In the genomic region with DNA sequence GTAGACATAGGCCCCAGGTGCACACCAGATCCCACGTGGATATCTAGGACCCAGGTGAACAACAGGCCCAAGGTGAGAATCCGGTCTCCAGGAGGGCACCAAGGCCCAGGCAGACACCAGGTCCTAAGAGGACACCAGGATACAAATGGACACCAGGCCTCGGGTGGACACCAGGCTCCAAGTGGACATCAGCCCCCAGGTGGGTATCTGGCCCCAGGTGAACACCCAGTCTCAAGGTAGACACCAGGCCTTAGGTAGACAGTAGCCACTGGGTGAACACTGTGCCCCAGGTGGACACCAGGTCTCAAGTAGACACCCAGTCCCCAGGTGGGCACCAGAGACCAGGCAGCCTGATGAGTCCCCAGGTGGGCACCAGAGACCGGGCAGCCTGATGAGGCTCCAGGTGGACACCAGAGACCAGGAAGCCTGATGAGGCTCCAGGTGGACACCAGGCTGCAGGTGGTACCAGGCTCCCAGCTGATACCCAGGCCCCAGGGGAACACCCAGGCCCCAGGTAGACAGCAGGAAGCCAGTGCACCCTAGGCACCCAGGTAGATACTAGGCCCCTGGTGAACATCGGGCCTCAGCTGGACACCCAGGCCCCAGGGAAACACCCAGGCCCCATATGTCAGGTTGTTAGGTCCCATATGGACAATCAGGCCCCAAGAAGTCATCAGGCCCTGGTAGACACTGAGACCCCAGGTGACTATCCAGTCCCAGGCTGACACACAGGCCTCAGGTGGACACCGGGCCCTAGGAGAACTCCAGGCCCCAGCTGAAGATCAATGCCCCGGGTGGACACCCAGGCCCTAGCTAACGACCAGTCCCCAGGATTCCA, we compare ENCODE assay signal across 25 cellular contexts.
"Had no signal": no experiment of that assay in that cellular context is flagged by ENCODE, and none has a peak within 500 bp of the region (broad histone marks: within the 10 kb centered on the region; RNA-seq: fewer than 3 reads in every experiment).

No MANE protein-coding gene starts in this region.

- H3K9ac ChIP-seq: SK-N-SH had no signal

- H3K4me2 ChIP-seq: SK-N-SH had no signal

- H3K4me3 ChIP-seq: MG63 had no signal

- H3K27ac Mint-ChIP-seq: IgD-negative memory B cell had no signal

- H3K9me3 ChIP-seq: MG63, SK-N-SH had no signal

- H3K27me3 ChIP-seq: MG63 had no signal

- H3K36me3 ChIP-seq: MG63 had no signal

- DNase-seq: KBM-7, MG63, NCI-H1092, NCI-H1105 treated with DMSO at 0.1 percent for 48 hours, NCI-H1417 treated with DMSO at 0.1 percent for 48 hours, NCI-H146, NCI-H1694 treated with DMSO at 0.1 percent for 48 hours, NCI-H1930, NCI-H2081, NCI-H2107, NCI-H2171, NCI-H226, NCI-H446, NCI-H510A, NCI-H524 treated with DMSO at 0.1 percent for 48 hours, NCI-H69, NCI-H774, Right ventricle myocardium superior, RPMI8226, SIG-M5, SK-N-SH had no signal

- H3K9me3 Mint-ChIP-seq: IgD-negative memory B cell had no signal

- H3K4me3 Mint-ChIP-seq: IgD-negative memory B cell had no signal

- H3K27ac ChIP-seq: HL-60 had no signal

- FAIRE-seq: HTR-8/SVneo, RCC 7860 had no signal

- H3K36me3 Mint-ChIP-seq: IgD-negative memory B cell had no signal
